ENCODE assay signal across 1 cellular context in the genomic region with DNA sequence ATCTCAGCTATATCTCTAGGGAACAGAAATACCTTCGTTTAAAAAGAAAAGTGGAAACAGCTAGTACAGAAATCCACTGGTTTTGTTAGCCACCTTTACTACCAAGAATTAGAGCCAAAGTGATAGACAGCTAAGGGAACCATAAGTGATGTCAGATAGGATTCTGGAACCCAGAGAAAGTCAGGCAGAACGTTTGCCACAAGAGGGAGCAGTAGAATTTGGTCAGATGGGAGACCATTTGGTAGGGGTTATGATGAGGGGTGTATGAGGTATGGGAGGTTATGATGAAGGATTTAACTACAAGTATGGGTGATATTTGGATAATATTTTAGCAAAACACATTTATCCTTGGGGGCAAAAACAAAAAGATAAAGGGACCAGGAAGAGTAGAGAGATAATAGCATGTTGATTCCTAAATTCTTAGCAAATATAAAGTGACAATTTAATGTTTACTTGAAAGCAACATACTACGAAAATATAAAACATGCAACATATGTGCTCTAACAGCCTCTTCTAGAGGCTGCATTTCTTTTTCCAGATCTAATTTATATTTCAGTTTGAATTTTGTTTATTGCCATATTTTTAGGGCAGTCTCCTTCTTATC.
TF ChIP-seq lines count a peak whose summit lies in the region.

No MANE protein-coding gene starts in this region.

TF ChIP-seq in GM23338, 12 proteins besides CTCF, POLR2A, EP300 and RAD21 (continued from another document):
- TF ChIP-seq, protein P1, sequence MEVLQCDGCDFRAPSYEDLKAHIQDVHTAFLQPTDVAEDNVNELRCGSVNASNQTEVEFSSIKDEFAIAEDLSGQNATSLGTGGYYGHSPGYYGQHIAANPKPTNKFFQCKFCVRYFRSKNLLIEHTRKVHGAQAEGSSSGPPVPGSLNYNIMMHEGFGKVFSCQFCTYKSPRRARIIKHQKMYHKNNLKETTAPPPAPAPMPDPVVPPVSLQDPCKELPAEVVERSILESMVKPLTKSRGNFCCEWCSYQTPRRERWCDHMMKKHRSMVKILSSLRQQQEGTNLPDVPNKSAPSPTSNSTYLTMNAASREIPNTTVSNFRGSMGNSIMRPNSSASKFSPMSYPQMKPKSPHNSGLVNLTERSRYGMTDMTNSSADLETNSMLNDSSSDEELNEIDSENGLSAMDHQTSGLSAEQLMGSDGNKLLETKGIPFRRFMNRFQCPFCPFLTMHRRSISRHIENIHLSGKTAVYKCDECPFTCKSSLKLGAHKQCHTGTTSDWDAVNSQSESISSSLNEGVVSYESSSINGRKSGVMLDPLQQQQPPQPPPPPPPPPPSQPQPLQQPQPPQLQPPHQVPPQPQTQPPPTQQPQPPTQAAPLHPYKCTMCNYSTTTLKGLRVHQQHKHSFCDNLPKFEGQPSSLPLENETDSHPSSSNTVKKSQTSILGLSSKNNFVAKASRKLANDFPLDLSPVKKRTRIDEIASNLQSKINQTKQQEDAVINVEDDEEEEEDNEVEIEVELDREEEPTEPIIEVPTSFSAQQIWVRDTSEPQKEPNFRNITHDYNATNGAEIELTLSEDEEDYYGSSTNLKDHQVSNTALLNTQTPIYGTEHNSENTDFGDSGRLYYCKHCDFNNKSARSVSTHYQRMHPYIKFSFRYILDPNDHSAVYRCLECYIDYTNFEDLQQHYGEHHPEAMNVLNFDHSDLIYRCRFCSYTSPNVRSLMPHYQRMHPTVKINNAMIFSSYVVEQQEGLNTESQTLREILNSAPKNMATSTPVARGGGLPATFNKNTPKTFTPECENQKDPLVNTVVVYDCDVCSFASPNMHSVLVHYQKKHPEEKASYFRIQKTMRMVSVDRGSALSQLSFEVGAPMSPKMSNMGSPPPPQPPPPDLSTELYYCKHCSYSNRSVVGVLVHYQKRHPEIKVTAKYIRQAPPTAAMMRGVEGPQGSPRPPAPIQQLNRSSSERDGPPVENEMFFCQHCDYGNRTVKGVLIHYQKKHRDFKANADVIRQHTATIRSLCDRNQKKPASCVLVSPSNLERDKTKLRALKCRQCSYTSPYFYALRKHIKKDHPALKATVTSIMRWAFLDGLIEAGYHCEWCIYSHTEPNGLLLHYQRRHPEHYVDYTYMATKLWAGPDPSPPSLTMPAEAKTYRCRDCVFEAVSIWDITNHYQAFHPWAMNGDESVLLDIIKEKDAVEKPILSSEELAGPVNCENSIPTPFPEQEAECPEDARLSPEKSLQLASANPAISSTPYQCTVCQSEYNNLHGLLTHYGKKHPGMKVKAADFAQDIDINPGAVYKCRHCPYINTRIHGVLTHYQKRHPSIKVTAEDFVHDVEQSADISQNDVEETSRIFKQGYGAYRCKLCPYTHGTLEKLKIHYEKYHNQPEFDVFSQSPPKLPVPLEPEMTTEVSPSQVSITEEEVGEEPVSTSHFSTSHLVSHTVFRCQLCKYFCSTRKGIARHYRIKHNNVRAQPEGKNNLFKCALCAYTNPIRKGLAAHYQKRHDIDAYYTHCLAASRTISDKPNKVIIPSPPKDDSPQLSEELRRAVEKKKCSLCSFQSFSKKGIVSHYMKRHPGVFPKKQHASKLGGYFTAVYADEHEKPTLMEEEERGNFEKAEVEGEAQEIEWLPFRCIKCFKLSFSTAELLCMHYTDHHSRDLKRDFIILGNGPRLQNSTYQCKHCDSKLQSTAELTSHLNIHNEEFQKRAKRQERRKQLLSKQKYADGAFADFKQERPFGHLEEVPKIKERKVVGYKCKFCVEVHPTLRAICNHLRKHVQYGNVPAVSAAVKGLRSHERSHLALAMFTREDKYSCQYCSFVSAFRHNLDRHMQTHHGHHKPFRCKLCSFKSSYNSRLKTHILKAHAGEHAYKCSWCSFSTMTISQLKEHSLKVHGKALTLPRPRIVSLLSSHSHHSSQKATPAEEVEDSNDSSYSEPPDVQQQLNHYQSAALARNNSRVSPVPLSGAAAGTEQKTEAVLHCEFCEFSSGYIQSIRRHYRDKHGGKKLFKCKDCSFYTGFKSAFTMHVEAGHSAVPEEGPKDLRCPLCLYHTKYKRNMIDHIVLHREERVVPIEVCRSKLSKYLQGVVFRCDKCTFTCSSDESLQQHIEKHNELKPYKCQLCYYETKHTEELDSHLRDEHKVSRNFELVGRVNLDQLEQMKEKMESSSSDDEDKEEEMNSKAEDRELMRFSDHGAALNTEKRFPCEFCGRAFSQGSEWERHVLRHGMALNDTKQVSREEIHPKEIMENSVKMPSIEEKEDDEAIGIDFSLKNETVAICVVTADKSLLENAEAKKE (CRISPR knock-in tag; IDR thresholded peaks at IDR 0.05), result no peak
- no peak for TF ChIP-seq ZNF331 (CRISPR knock-in tag; IDR thresholded peaks at IDR 0.05; ENCODE audit: low read depth)
TF ChIP-seq in GM23338: peak in this region for 0.
